In the genomic region with DNA sequence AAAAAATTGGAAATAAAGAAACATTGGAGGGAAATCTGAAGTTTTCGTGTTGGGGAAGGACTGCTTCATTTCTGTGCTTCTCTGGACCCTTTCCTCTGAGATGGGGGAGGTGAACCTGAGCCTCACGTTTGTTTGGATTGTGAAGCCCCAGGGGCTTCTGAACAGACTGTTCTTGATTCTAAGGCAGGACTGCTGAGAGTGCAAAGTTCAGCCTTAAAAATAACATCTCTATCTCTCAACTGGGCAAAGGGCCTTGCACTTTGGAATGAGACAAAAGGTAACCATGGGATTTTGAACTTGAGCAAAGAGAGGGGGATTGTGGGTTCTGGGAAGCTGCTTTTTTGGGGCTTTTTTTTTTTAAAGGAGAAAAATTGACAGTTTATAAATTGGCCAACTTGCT, we compare ENCODE assay signal across 22 cellular contexts. TPM values are rescaled to one million over a fixed set of nuclear protein-coding genes. Genes with fewer than 3 reads are reported as not detected.
A peak's percentile ranks its signal among the peaks of the same experiment; 100 is the strongest.
DNase-seq lines count a peak whose midpoint lies in the region; ATAC-seq and TF ChIP-seq lines count a peak whose summit lies in the region.
"Had no signal": no experiment of that assay in that cellular context is flagged by ENCODE, and none has a peak within 500 bp of the region (broad histone marks: within the 10 kb centered on the region; RNA-seq: fewer than 3 reads in every experiment).

No MANE protein-coding gene starts in this region.

- ATAC-seq in left lobe of liver (peak; percentile 91), GM21528 (IDR thresholded peaks at IDR 0.05; ENCODE audit: low FRiP score, unreplicated experiment) (no peak)
- ATAC-seq: K562 had no signal

- no peaks in the 10 kb centered on the region for H3K27me3 Mint-ChIP-seq in progenitor cell of endocrine pancreas
- H3K27me3 Mint-ChIP-seq: CD8-positive, alpha-beta memory T cell had no signal

- H3K9me3 ChIP-seq in cardiac muscle cell (ENCODE audit: low read depth) (no peaks in the 10 kb centered on the region), right atrium auricular region (no peaks in the 10 kb centered on the region), adrenal gland (replicated peaks in 1 of 3) (no peaks in the 10 kb centered on the region)
- H3K9me3 ChIP-seq: MG63 had no signal

- H3K36me3 ChIP-seq in cardiac muscle cell, result no peaks in the 10 kb centered on the region
- H3K36me3 ChIP-seq in right atrium auricular region, result no peaks in the 10 kb centered on the region
- H3K36me3 ChIP-seq in adrenal gland (replicated peaks in 1 of 2), result no peaks in the 10 kb centered on the region
- H3K36me3 ChIP-seq: MG63 had no signal

- H3K4me3 ChIP-seq in cardiac muscle cell, result no peak overlapping the region
- no peak overlapping the region for H3K4me3 ChIP-seq in right atrium auricular region
- no peak overlapping the region for H3K4me3 ChIP-seq in adrenal gland
- H3K4me3 ChIP-seq: K562, MG63 had no signal

- TF ChIP-seq POLR2A in adrenal gland (IDR thresholded peaks at IDR 0.05), result no peak

- peaks cover 12% of the 10 kb centered on the region for H3K4me1 ChIP-seq in cardiac muscle cell (ENCODE audit: low read depth)
- peaks cover 0 to 12% of the 10 kb centered on the region in 2 donors for H3K4me1 ChIP-seq in right atrium auricular region
- peaks cover 7 to 17% of the 10 kb centered on the region in 2 donors for H3K4me1 ChIP-seq in adrenal gland (replicated peaks in 1 of 2)

- H3K4me3 Mint-ChIP-seq in progenitor cell of endocrine pancreas (ENCODE audit: low read depth), result no peak overlapping the region
- H3K4me3 Mint-ChIP-seq: CD8-positive, alpha-beta memory T cell had no signal

- no peak for DNase-seq in cardiac muscle cell (ENCODE audit: low read depth in 1 of 2, low spot score in 1 of 2)
- no peak for DNase-seq in right atrium auricular region (ENCODE audit: low spot score)
- DNase-seq in left lobe of liver (ENCODE audit: low spot score), result peak; percentile 54
- DNase-seq in progenitor cell of endocrine pancreas (ENCODE audit: low spot score, unreplicated experiment), result no peak
- no peak for DNase-seq in adrenal gland
- DNase-seq in HuH-7.5 (ENCODE audit: low spot score), result no peak
- DNase-seq: Calu3; CD8-positive, alpha-beta memory T cell; DMS153; MG63; NCI-H1436; NCI-H187 treated with DMSO at 0.1 percent for 48 hours; NCI-H2107; NCI-H446 treated with DMSO at 0.1 percent for 48 hours; NCI-H526 treated with DMSO at 0.1 percent for 48 hours; OCI-M1 had no signal

- TF ChIP-seq CTCF in cardiac muscle cell (IDR thresholded peaks at IDR 0.05; ENCODE audit: low read depth, low read length) (no peak), right atrium auricular region (IDR thresholded peaks at IDR 0.05) (no peak), progenitor cell of endocrine pancreas (IDR thresholded peaks at IDR 0.05; ENCODE audit: unreplicated experiment) (no peak), adrenal gland (IDR thresholded peaks at IDR 0.05) (no peak)

- H3K4me1 Mint-ChIP-seq in progenitor cell of endocrine pancreas (ENCODE audit: low read depth), result peaks cover 10% of the 10 kb centered on the region

- peak overlapping the region; percentile 20 for H3K27ac Mint-ChIP-seq in progenitor cell of endocrine pancreas
- H3K27ac Mint-ChIP-seq: CD8-positive, alpha-beta memory T cell had no signal

- whole genome bisulfite sequencing in adrenal gland, 4 donors, result 54 to 64% (median 61%) methylated on average over 2 of the region's 2 CpGs

- H3K27me3 ChIP-seq in cardiac muscle cell, result no peaks in the 10 kb centered on the region
- H3K27me3 ChIP-seq in right atrium auricular region, result no peaks in the 10 kb centered on the region
- no peaks in the 10 kb centered on the region for H3K27me3 ChIP-seq in adrenal gland
- H3K27me3 ChIP-seq: MG63 had no signal

- H3K9me3 Mint-ChIP-seq in progenitor cell of endocrine pancreas (ENCODE audit: low read depth), result peaks cover 6% of the 10 kb centered on the region
- H3K9me3 Mint-ChIP-seq: CD8-positive, alpha-beta memory T cell had no signal

- intact Hi-C loops in adrenal gland (cut with DNase I), result no loop called here

- H3K27ac ChIP-seq in cardiac muscle cell (peak overlapping the region; percentile 25), right atrium auricular region (no peak overlapping the region), adrenal gland (no peak overlapping the region)
- H3K27ac ChIP-seq: C4-2B had no signal

- H3K36me3 Mint-ChIP-seq in progenitor cell of endocrine pancreas (ENCODE audit: insufficient read depth), result no peaks in the 10 kb centered on the region
- H3K36me3 Mint-ChIP-seq: CD8-positive, alpha-beta memory T cell had no signal

RNA-seq across cellular contexts. Expression of a gene that starts 45.0 kb away (rescaled TPM):
- total RNA-seq in cardiac muscle cell, result 0.07 and 0.12 TPM in 2 replicates
- polyA plus RNA-seq in cardiac muscle cell, result 0.10 and 0.42 TPM in 2 replicates
- under 1 TPM in 1 of 2 donors, not detected in 1; 0.63 TPM for total RNA-seq in right atrium auricular region
- 1.3 TPM for total RNA-seq in left lobe of liver
- not detected in 2 replicates for total RNA-seq in progenitor cell of endocrine pancreas
- under 1 TPM in 7 of 8 donors, not detected in 1; 0.18 to 0.69 (median 0.61) TPM for total RNA-seq in adrenal gland
- polyA plus RNA-seq in adrenal gland, result under 1 TPM; 0.08 to 0.33 (median 0.17) TPM
- total RNA-seq: Calu3, G401, H1, K562, SK-MEL-5 had no signal
- polyA plus RNA-seq: CD8-positive, alpha-beta memory T cell; H1; K562 had no signal
